1 cellular context compared by ENCODE assay signal in genomic region chr16:12801511-12802042, GRCh38.
A peak's percentile ranks its signal among the peaks of the same experiment; 100 is the strongest.
TF ChIP-seq lines count a peak whose summit lies in the region.

No MANE protein-coding gene starts in this region.

TF ChIP-seq in HepG2, 621 proteins besides CTCF, POLR2A, EP300 and RAD21 (continued from another document and continues in another):
- no peak for TF ChIP-seq AHDC1 (CRISPR knock-in tag; IDR thresholded peaks at IDR 0.05; ENCODE audit: borderline replicate concordance)
- 0 out of 2 replicates have a peak, but pooled peaks have one; percentile 2 for TF ChIP-seq ZNF264 (CRISPR knock-in tag; IDR thresholded peaks at IDR 0.05)
- no peak for TF ChIP-seq FOXP1 (IDR thresholded peaks at IDR 0.05)
- peak; percentile 43; the same call in 1 of the 2 replicates for TF ChIP-seq FOXP1 (CRISPR knock-in tag; IDR thresholded peaks at IDR 0.05)
- no peak for TF ChIP-seq NFAT5 (CRISPR knock-in tag; IDR thresholded peaks at IDR 0.05)
- peak; percentile 87 for TF ChIP-seq NR2F6 (IDR thresholded peaks at IDR 0.05)
- peak; percentile 75; the same call in 1 of the 2 replicates for TF ChIP-seq NR2F6 (CRISPR knock-in tag; IDR thresholded peaks at IDR 0.05)
- TF ChIP-seq DNMT3B (CRISPR knock-in tag; conservative IDR thresholded peaks at IDR 0.05), result 0 out of 2 replicates have a peak, but pooled peaks have one; percentile 76
- 0 out of 2 replicates have a peak, but pooled peaks have one; percentile 7 for TF ChIP-seq TCF7 (IDR thresholded peaks at IDR 0.05; ENCODE audit: low read depth)
- no peak for TF ChIP-seq PAX8 (CRISPR knock-in tag; IDR thresholded peaks at IDR 0.05; ENCODE audit: borderline replicate concordance)
- no peak for TF ChIP-seq MBNL3 (CRISPR knock-in tag; conservative IDR thresholded peaks at IDR 0.05)
- TF ChIP-seq ZNF333 (CRISPR knock-in tag; IDR thresholded peaks at IDR 0.05; ENCODE audit: borderline replicate concordance), result no peak
- TF ChIP-seq MXD4 (CRISPR knock-in tag; IDR thresholded peaks at IDR 0.05), result no peak
- TF ChIP-seq THAP11 (CRISPR knock-in tag; IDR thresholded peaks at IDR 0.05), result no peak
- peak; percentile 62 for TF ChIP-seq RARA (CRISPR knock-in tag; IDR thresholded peaks at IDR 0.05)
- no peak for TF ChIP-seq PREB (CRISPR knock-in tag; IDR thresholded peaks at IDR 0.05)
- TF ChIP-seq PHF21A (CRISPR knock-in tag; IDR thresholded peaks at IDR 0.05), result no peak
- TF ChIP-seq ARID2 (CRISPR knock-in tag; IDR thresholded peaks at IDR 0.05; ENCODE audit: borderline replicate concordance), result no peak
- TF ChIP-seq SMYD3 (CRISPR knock-in tag; IDR thresholded peaks at IDR 0.05), result no peak
- no peak for TF ChIP-seq ZNF747 (CRISPR knock-in tag; IDR thresholded peaks at IDR 0.05; ENCODE audit: borderline replicate concordance)
- TF ChIP-seq ZNF766 (CRISPR knock-in tag; IDR thresholded peaks at IDR 0.05; ENCODE audit: borderline replicate concordance), result no peak
- no peak for TF ChIP-seq DDIT3 (CRISPR knock-in tag; IDR thresholded peaks at IDR 0.05)
- no peak for TF ChIP-seq ZNF20 (CRISPR knock-in tag; IDR thresholded peaks at IDR 0.05)
- TF ChIP-seq ISL2 (CRISPR knock-in tag; IDR thresholded peaks at IDR 0.05), result 0 out of 2 replicates have a peak, but pooled peaks have one; percentile 28
- no peak for TF ChIP-seq EED (CRISPR knock-in tag; IDR thresholded peaks at IDR 0.05)
- TF ChIP-seq ZNF18 (CRISPR knock-in tag; IDR thresholded peaks at IDR 0.05; ENCODE audit: insufficient replicate concordance), result no peak
- TF ChIP-seq ZNF513 (CRISPR knock-in tag; conservative IDR thresholded peaks at IDR 0.05), result no peak
- TF ChIP-seq NFYB (CRISPR knock-in tag; IDR thresholded peaks at IDR 0.05), result no peak
- peak; percentile 39; the same call in 1 of the 2 replicates for TF ChIP-seq MED1 (CRISPR knock-in tag; IDR thresholded peaks at IDR 0.05)
- TF ChIP-seq RAD51 (IDR thresholded peaks at IDR 0.05; ENCODE audit: borderline replicate concordance), result no peak
- no peak for TF ChIP-seq ADNP (CRISPR knock-in tag; IDR thresholded peaks at IDR 0.05)
- no peak for TF ChIP-seq ZNF782 (CRISPR knock-in tag; IDR thresholded peaks at IDR 0.05; ENCODE audit: borderline replicate concordance)
- TF ChIP-seq CCAR2 (optimal IDR thresholded peaks at IDR 0.05; ENCODE audit: low read depth, low read length), result no peak
- TF ChIP-seq HMGXB3 (CRISPR knock-in tag; IDR thresholded peaks at IDR 0.05; ENCODE audit: borderline replicate concordance), result 0 out of 2 replicates have a peak, but pooled peaks have one; percentile 39
- 0 out of 2 replicates have a peak, but pooled peaks have one; percentile 17 for TF ChIP-seq PAXIP1 (CRISPR knock-in tag; conservative IDR thresholded peaks at IDR 0.05)
- peak; percentile 89 for TF ChIP-seq GFI1 (CRISPR knock-in tag; IDR thresholded peaks at IDR 0.05; ENCODE audit: borderline replicate concordance)
